In the genomic region with DNA sequence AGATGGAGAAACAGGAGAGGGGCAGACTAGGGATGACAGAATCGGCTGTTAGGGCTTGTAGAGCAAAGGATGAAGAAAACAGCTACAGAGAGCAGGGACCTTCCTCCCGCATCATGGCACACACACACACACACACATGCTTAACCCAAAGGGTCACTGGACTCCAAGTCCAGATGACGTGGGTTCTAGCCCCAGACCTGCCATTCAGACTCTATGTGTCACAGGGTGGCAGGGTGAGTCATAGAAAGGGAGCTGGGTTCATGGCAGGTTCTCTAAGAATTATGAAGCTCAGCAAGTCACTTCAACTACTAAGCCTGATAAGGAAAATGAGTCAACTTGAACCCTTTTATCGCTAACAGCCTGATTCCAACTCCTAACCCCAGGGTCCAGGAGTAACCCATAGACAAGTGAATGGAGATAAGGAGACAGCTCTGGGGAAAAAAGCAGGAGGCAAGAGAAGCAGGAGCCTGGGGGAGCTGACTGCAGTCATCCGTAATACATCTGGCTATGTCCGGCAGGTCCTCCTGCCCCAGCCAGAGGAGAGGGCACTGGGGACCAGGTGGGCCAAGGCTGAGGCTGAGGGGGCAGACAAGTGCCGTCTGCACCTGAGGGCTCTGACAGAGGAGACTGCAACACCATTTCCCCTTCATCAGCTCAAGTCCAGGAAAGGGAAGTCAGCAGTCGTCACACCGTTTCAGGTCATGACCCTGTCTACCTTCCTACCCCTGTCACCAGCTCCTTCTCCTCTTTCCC, we compare ENCODE assay signal across 8 cellular contexts. TPM values are rescaled to one million over a fixed set of nuclear protein-coding genes. Genes with fewer than 3 reads are reported as not detected.
DNase-seq lines count a peak whose midpoint lies in the region; ATAC-seq and TF ChIP-seq lines count a peak whose summit lies in the region.

No MANE protein-coding gene starts in this region.

- H3K4me3 Mint-ChIP-seq in naive thymus-derived CD4-positive, alpha-beta T cell, result peak overlapping the region in 9 of 10 donors; percentile 28 to 63 (median 55)
- H3K4me3 Mint-ChIP-seq in H9, result no peak overlapping the region

- H2BK15ac ChIP-seq in H9 (ENCODE audit: low read depth, low read length), result no peak overlapping the region

- peak; percentile 71 for ATAC-seq in naive thymus-derived CD4-positive, alpha-beta T cell
- ATAC-seq in HG02623 (IDR thresholded peaks at IDR 0.05; ENCODE audit: unreplicated experiment), result no peak

- H3K4ac ChIP-seq in H9 (ENCODE audit: low read depth, low read length), result no peak overlapping the region

- TF ChIP-seq CTCF in choroid plexus epithelial cell (conservative IDR thresholded peaks at IDR 0.05; ENCODE audit: low read depth, low read length) (no peak), H9 (conservative IDR thresholded peaks at IDR 0.05) (no peak)

- DNase-seq in Daoy (ENCODE audit: low read depth) (peak; percentile 90), RPMI7951 (ENCODE audit: low read depth) (peak; percentile 92), choroid plexus epithelial cell (ENCODE audit: low read depth) (peak; percentile 95), putamen (ENCODE audit: low spot score) (no peak), H9 (no peak), retina (no peak)
- no peak for DNase-seq in naive thymus-derived CD4-positive, alpha-beta T cell

- no peak overlapping the region for H2AFZ ChIP-seq in H9 (ENCODE audit: low read length)

- no peak overlapping the region for H3K14ac ChIP-seq in H9 (ENCODE audit: insufficient read depth, low read length)

- no peak overlapping the region for H2BK120ac ChIP-seq in H9 (ENCODE audit: low read depth, low read length, poor library complexity, severe bottlenecking)

- no peak overlapping the region for H3K23ac ChIP-seq in H9 (ENCODE audit: insufficient read length, low read depth, low read length)

- H3K27me3 Mint-ChIP-seq in naive thymus-derived CD4-positive, alpha-beta T cell, result no peaks in the 10 kb centered on the region
- H3K27me3 Mint-ChIP-seq in H9 (ENCODE audit: low read depth), result no peaks in the 10 kb centered on the region; the same call in 1 of the 2 replicates

- H3K56ac ChIP-seq in H9 (ENCODE audit: insufficient read length, low read depth, low read length), result no peak overlapping the region

- no peak overlapping the region for H3T11ph ChIP-seq in H9 (ENCODE audit: low read length)

- H4K5ac ChIP-seq in H9 (ENCODE audit: insufficient read length, low read depth, low read length), result no peak overlapping the region

- intact Hi-C loops in naive thymus-derived CD4-positive, alpha-beta T cell (cut with micrococcal nuclease), result loop anchor here in 1 of 2 donors (1.0 kb wide), 1 partner anchor 8 kb away; no protein-coding TSS in a partner anchor

- H4K20me1 ChIP-seq in H9 (ENCODE audit: control insufficient read depth, insufficient read depth, insufficient read length), result no peaks in the 10 kb centered on the region

- H3K9me3 Mint-ChIP-seq in naive thymus-derived CD4-positive, alpha-beta T cell, result no peaks in the 10 kb centered on the region
- H3K9me3 Mint-ChIP-seq in H9, result no peaks in the 10 kb centered on the region

- no peak overlapping the region for H2BK12ac ChIP-seq in H9 (ENCODE audit: insufficient read length, low read depth, low read length)

- H3K23me2 ChIP-seq in H9 (ENCODE audit: insufficient read length, low read depth, low read length, poor library complexity, severe bottlenecking), result peaks cover 12% of the 10 kb centered on the region

- H3K27ac Mint-ChIP-seq in naive thymus-derived CD4-positive, alpha-beta T cell, result peak overlapping the region; percentile 14 to 86 (median 78)
- H3K27ac Mint-ChIP-seq in H9, result peak overlapping the region in 1 of 3 experiments; percentile 83; a peak in 2 of 7 replicates

- no peak overlapping the region for H3K27ac ChIP-seq in naive thymus-derived CD4-positive, alpha-beta T cell (ENCODE audit: low read depth, low read length)
- H3K27ac ChIP-seq in H9 (ENCODE audit: insufficient read length, low read depth, low read length), result no peak overlapping the region

- H2BK5ac ChIP-seq in H9 (ENCODE audit: insufficient read length, low read length), result no peak overlapping the region

- no peak overlapping the region for H2BK20ac ChIP-seq in H9 (ENCODE audit: low read depth, low read length, poor library complexity, severe bottlenecking)

- H3K27me3 ChIP-seq in naive thymus-derived CD4-positive, alpha-beta T cell (ENCODE audit: control insufficient read depth in 2 of 2, insufficient read depth in 2 of 2, low read length in 2 of 2), result no peaks in the 10 kb centered on the region
- H3K27me3 ChIP-seq in H9 (ENCODE audit: insufficient read depth, low read length), result no peaks in the 10 kb centered on the region

- no peak overlapping the region for H3K9ac ChIP-seq in H9 (ENCODE audit: extremely low read depth, insufficient read length, low read length)

- peaks cover 38 to 60% (median 54%) of the 10 kb centered on the region in 7 donors for H3K4me1 Mint-ChIP-seq in naive thymus-derived CD4-positive, alpha-beta T cell
- H3K4me1 Mint-ChIP-seq in H9, result peaks cover 27 to 31% of the 10 kb centered on the region in 2 experiments

- CTCF ChIA-PET in naive thymus-derived CD4-positive, alpha-beta T cell (lab: Charles Lee), result interaction anchor here (0.7 to 1.9 kb wide), 12 partner anchors 9 to 120 kb away, joined by 3 to 9 read pairs (median 4); no protein-coding TSS in a partner anchor

- no CpG with 5 or more reads among the region's 9 CpGs for WGBS in H9 (ENCODE audit: extremely low coverage, insufficient read length, low lambda C conversion rate)

- no peaks in the 10 kb centered on the region for H3K9me3 ChIP-seq in naive thymus-derived CD4-positive, alpha-beta T cell (ENCODE audit: control insufficient read depth in 2 of 3, low read length in 3 of 3)
- H3K9me3 ChIP-seq in H9 (ENCODE audit: control insufficient read depth, low read depth, low read length), result no peaks in the 10 kb centered on the region

- no peak overlapping the region for H3K4me3 ChIP-seq in choroid plexus epithelial cell (ENCODE audit: low read depth, low read length)
- H3K4me3 ChIP-seq in naive thymus-derived CD4-positive, alpha-beta T cell (ENCODE audit: low read length), result peak overlapping the region; percentile 19

- H3K4me1 ChIP-seq in naive thymus-derived CD4-positive, alpha-beta T cell (ENCODE audit: control insufficient read depth in 2 of 2, insufficient read depth in 2 of 2, low read length in 2 of 2), result peaks cover 29 to 44% of the 10 kb centered on the region in 2 donors
- H3K4me1 ChIP-seq in H9 (ENCODE audit: insufficient read depth, low read length), result peaks cover 3% of the 10 kb centered on the region; the same call in 1 of the 2 replicates

- H2AK5ac ChIP-seq in H9 (ENCODE audit: insufficient read length, low read length), result no peak overlapping the region

- no peak overlapping the region for H3K4me2 ChIP-seq in H9 (ENCODE audit: insufficient read depth, insufficient read length, low read length)

- POLR2A ChIA-PET in naive thymus-derived CD4-positive, alpha-beta T cell (lab: Charles Lee), result interaction anchor here (0.6 to 7.9 kb wide), 15 partner anchors 8 to 263 kb away, joined by 3 to 56 read pairs (median 3); a partner anchor contains a TSS

- H3K79me2 ChIP-seq in H9 (ENCODE audit: insufficient read depth, low read length), result peaks cover 9% of the 10 kb centered on the region; the same call in 1 of the 2 replicates

- H3K36me3 Mint-ChIP-seq in naive thymus-derived CD4-positive, alpha-beta T cell, result peaks cover 0 to 4% (median 0%) of the 10 kb centered on the region in 5 donors
- peaks cover 11 to 29% (median 26%) of the 10 kb centered on the region in 3 experiments; a peak in 6 of 7 replicates for H3K36me3 Mint-ChIP-seq in H9 (ENCODE audit: insufficient read depth in 1 of 3, low read depth in 3 of 3)

- no peak overlapping the region for H4K91ac ChIP-seq in H9 (ENCODE audit: insufficient read length, low read depth, low read length)

- H3K36me3 ChIP-seq in naive thymus-derived CD4-positive, alpha-beta T cell (ENCODE audit: control insufficient read depth in 2 of 3, insufficient read depth in 3 of 3, low read length in 3 of 3), result peaks cover 0 to 11% (median 0%) of the 10 kb centered on the region in 3 experiments

- no peak overlapping the region for H3K18ac ChIP-seq in H9 (ENCODE audit: insufficient read length, low read depth, low read length)

- no peaks in the 10 kb centered on the region for H3K79me1 ChIP-seq in H9 (ENCODE audit: insufficient read depth, low read depth, low read length, poor library complexity, severe bottlenecking)

- no peak overlapping the region for H4K8ac ChIP-seq in H9 (replicated peaks; ENCODE audit: insufficient read length, low read depth, low read length)

RNA-seq across cellular contexts. Expression of a gene that starts 3.6 kb away (rescaled TPM):
- total RNA-seq in Daoy (2014; rRNA removed; shearing (Covaris generic)), result 111 and 125 TPM in 2 replicates
- 91.2 and 124 TPM in 2 replicates for total RNA-seq in RPMI7951 (2014; rRNA removed; shearing (Covaris generic))
- total RNA-seq in naive thymus-derived CD4-positive, alpha-beta T cell, result 10 to 100 TPM; 40.9 to 99.4 (median 67.3) TPM
- 10 to 100 TPM; 24.1 to 46.3 TPM for polyA plus RNA-seq in naive thymus-derived CD4-positive, alpha-beta T cell
- 55.9 and 59.9 TPM in 2 replicates for total RNA-seq in H9 (2021)

RNA-seq across cellular contexts. Expression of a gene that starts 29.9 kb away (rescaled TPM):
- total RNA-seq in Daoy (2014; rRNA removed; shearing (Covaris generic)), result 0.23 TPM in 1 of 2 replicates, not detected in the other
- not detected in 2 replicates for total RNA-seq in RPMI7951 (2014; rRNA removed; shearing (Covaris generic))
- total RNA-seq in naive thymus-derived CD4-positive, alpha-beta T cell, result 1 to 10 TPM in 4 of 5 experiments, under 1 TPM in 1; 0.22 to 5.3 (median 3.6) TPM
- polyA plus RNA-seq in naive thymus-derived CD4-positive, alpha-beta T cell, result 1 to 10 TPM in 1 of 2 donors, under 1 TPM in 1; 0.84 to 1.2 TPM
- 104 and 111 TPM in 2 replicates for total RNA-seq in H9 (2021)

RNA-seq across cellular contexts. Expression of a gene that starts 35.0 kb away (rescaled TPM):
- total RNA-seq in Daoy (2014; rRNA removed; shearing (Covaris generic)), result 0.15 TPM in 1 of 2 replicates, not detected in the other
- not detected in 2 replicates for total RNA-seq in RPMI7951 (2014; rRNA removed; shearing (Covaris generic))
- total RNA-seq in naive thymus-derived CD4-positive, alpha-beta T cell, result not detected
- 1 to 10 TPM in 1 of 2 donors, under 1 TPM in 1; 0.15 to 1.3 TPM for polyA plus RNA-seq in naive thymus-derived CD4-positive, alpha-beta T cell
- total RNA-seq in H9 (2021), result 17.7 and 20.0 TPM in 2 replicates

RNA-seq across cellular contexts. Expression of a gene that starts 38.5 kb away (rescaled TPM):
- total RNA-seq in Daoy (2014; rRNA removed; shearing (Covaris generic)), result 29.8 and 49.0 TPM in 2 replicates
- total RNA-seq in RPMI7951 (2014; rRNA removed; shearing (Covaris generic)), result 32.3 and 51.3 TPM in 2 replicates
- total RNA-seq in naive thymus-derived CD4-positive, alpha-beta T cell, result 10 to 100 TPM in 1 of 5 experiments, 1 to 10 TPM in 3, under 1 TPM in 1; 0.34 to 25.2 (median 2.2) TPM
- polyA plus RNA-seq in naive thymus-derived CD4-positive, alpha-beta T cell, result not detected
- 3.4 and 4.8 TPM in 2 replicates for total RNA-seq in H9 (2021)

Comparison
In these comparisons a context has a peak if more than half of its experiments do, and no peak if none do; other contexts are left out.
1. DNase-seq: peak in Daoy (single experiment), RPMI7951 (single experiment) and choroid plexus epithelial cell (single experiment); none in naive thymus-derived CD4-positive, alpha-beta T cell (0 of 9), putamen (single experiment), H9 (single experiment) and retina (single experiment).
2. H3K4me3 Mint-ChIP-seq: peak in naive thymus-derived CD4-positive, alpha-beta T cell (9 of 10); none in H9 (0 of 2).
3. RNA of a gene that starts 29.9 kb away (total RNA-seq): 104 to 111 TPM in H9; 0.22 to 5.3 TPM in naive thymus-derived CD4-positive, alpha-beta T cell, 0.23 TPM in Daoy and not detected in RPMI7951; every median in the first group is over 10 times any median in the second.
4. RNA of a gene that starts 35.0 kb away (total RNA-seq): 17.7 to 20.0 TPM in H9; 0.15 TPM in Daoy, not detected in RPMI7951 and not detected in naive thymus-derived CD4-positive, alpha-beta T cell; every median in the first group is over 10 times any median in the second.